ENCODE assay signal across 21 cellular contexts in genomic region chr19:2250765-2251576, GRCh38. TPM values are rescaled to one million over a fixed set of nuclear protein-coding genes. Genes with fewer than 3 reads are reported as not detected.
DNase-seq lines count a peak whose midpoint lies in the region; ATAC-seq and TF ChIP-seq lines count a peak whose summit lies in the region.
"Had no signal": no experiment of that assay in that cellular context is flagged by ENCODE, and none has a peak within 500 bp of the region (broad histone marks: within the 10 kb centered on the region; RNA-seq: fewer than 3 reads in every experiment).

No MANE protein-coding gene starts in this region.

- H3K4me1 Mint-ChIP-seq in activated naive CD8-positive, alpha-beta T cell treated with anti-CD3 and anti-CD28 coated beads, Interleukin-2, amount 10 ng/mL, durations not matched to agents 7 days and 5 days: peaks cover 1% of the 10 kb centered on the region
- peaks cover 2% of the 10 kb centered on the region for H3K4me1 Mint-ChIP-seq in activated naive CD8-positive, alpha-beta T cell treated with anti-CD3 and anti-CD28 coated beads for 36 hours
- peaks cover 2% of the 10 kb centered on the region for H3K4me1 Mint-ChIP-seq in T-helper 17 cell
- H3K4me1 Mint-ChIP-seq in stimulated activated naive CD8-positive, alpha-beta T cell treated with anti-CD3 and anti-CD28 coated beads, Interleukin-15, amount 100 ng/mL, for 72 hours: peaks cover 40% of the 10 kb centered on the region

- peak; percentile 65 for DNase-seq in activated naive CD8-positive, alpha-beta T cell treated with anti-CD3 and anti-CD28 coated beads, Interleukin-2, amount 10 ng/mL, durations not matched to agents 7 days and 5 days
- no peak for DNase-seq in activated naive CD8-positive, alpha-beta T cell treated with anti-CD3 and anti-CD28 coated beads for 36 hours
- DNase-seq in T-helper 17 cell (no peak), iPS-NIHi11 (ENCODE audit: low spot score) (peak; percentile 56), dorsolateral prefrontal cortex (no peak)
- peak in 1 of 2 donors; percentile 55 for DNase-seq in stimulated activated naive CD8-positive, alpha-beta T cell treated with anti-CD3 and anti-CD28 coated beads, Interleukin-15, amount 100 ng/mL, for 72 hours
- no peak for DNase-seq in central memory CD4-positive, alpha-beta T cell
- DNase-seq in NK-92 treated with Interleukin-12 subunit alpha and Interleukin-12 subunit beta, amount 100 ng/mL, for 24 hours (lab: John Stamatoyannopoulos, UW): no peak
- DNase-seq: caudate nucleus; glutamatergic neuron; kidney glomerular epithelial cell; MG63; naive B cell; NCI-H2081; NCI-H774; RPMI8226; stimulated activated CD4-positive, alpha-beta T cell treated with anti-CD3 and anti-CD28 coated beads, Interleukin-2, amount 100 ng/mL, for 24 hours; stimulated activated CD8-positive, alpha-beta memory T cell treated with anti-CD3 and anti-CD28 coated beads, Interleukin-4, amount 100 ng/mL, for 48 hours; T-helper 1 cell had no signal

- no peak overlapping the region for H3K27ac ChIP-seq in dorsolateral prefrontal cortex
- H3K27ac ChIP-seq: epithelial cell of prostate had no signal

- H3K9me3 Mint-ChIP-seq in activated naive CD8-positive, alpha-beta T cell treated with anti-CD3 and anti-CD28 coated beads, Interleukin-2, amount 10 ng/mL, durations not matched to agents 7 days and 5 days: no peaks in the 10 kb centered on the region
- no peaks in the 10 kb centered on the region for H3K9me3 Mint-ChIP-seq in activated naive CD8-positive, alpha-beta T cell treated with anti-CD3 and anti-CD28 coated beads for 36 hours
- H3K9me3 Mint-ChIP-seq in stimulated activated naive CD8-positive, alpha-beta T cell treated with anti-CD3 and anti-CD28 coated beads, Interleukin-15, amount 100 ng/mL, for 72 hours: no peaks in the 10 kb centered on the region
- H3K9me3 Mint-ChIP-seq: naive B cell, type B pancreatic cell had no signal

- H3K4me3 Mint-ChIP-seq in activated naive CD8-positive, alpha-beta T cell treated with anti-CD3 and anti-CD28 coated beads, Interleukin-2, amount 10 ng/mL, durations not matched to agents 7 days and 5 days: no peak overlapping the region
- no peak overlapping the region for H3K4me3 Mint-ChIP-seq in activated naive CD8-positive, alpha-beta T cell treated with anti-CD3 and anti-CD28 coated beads for 36 hours
- H3K4me3 Mint-ChIP-seq in T-helper 17 cell: no peak overlapping the region
- H3K4me3 Mint-ChIP-seq in stimulated activated naive CD8-positive, alpha-beta T cell treated with anti-CD3 and anti-CD28 coated beads, Interleukin-15, amount 100 ng/mL, for 72 hours: peak overlapping the region in 1 of 2 donors; percentile 72
- H3K4me3 Mint-ChIP-seq: type B pancreatic cell had no signal

- H3K36me3 Mint-ChIP-seq in activated naive CD8-positive, alpha-beta T cell treated with anti-CD3 and anti-CD28 coated beads, Interleukin-2, amount 10 ng/mL, durations not matched to agents 7 days and 5 days: peaks cover under 1% of the 10 kb centered on the region
- peaks cover under 1% of the 10 kb centered on the region for H3K36me3 Mint-ChIP-seq in activated naive CD8-positive, alpha-beta T cell treated with anti-CD3 and anti-CD28 coated beads for 36 hours
- H3K36me3 Mint-ChIP-seq in T-helper 17 cell (ENCODE audit: low read depth): peaks cover 2% of the 10 kb centered on the region
- H3K36me3 Mint-ChIP-seq: type B pancreatic cell had no signal

- no peaks in the 10 kb centered on the region for H3K9me3 ChIP-seq in T-helper 17 cell (ENCODE audit: control insufficient read depth, low read length, poor library complexity, severe bottlenecking)
- H3K9me3 ChIP-seq: MG63 had no signal

- no peak overlapping the region for H3K27ac Mint-ChIP-seq in activated naive CD8-positive, alpha-beta T cell treated with anti-CD3 and anti-CD28 coated beads, Interleukin-2, amount 10 ng/mL, durations not matched to agents 7 days and 5 days
- no peak overlapping the region for H3K27ac Mint-ChIP-seq in activated naive CD8-positive, alpha-beta T cell treated with anti-CD3 and anti-CD28 coated beads for 36 hours
- no peak overlapping the region for H3K27ac Mint-ChIP-seq in T-helper 17 cell
- no peak overlapping the region for H3K27ac Mint-ChIP-seq in stimulated activated naive CD8-positive, alpha-beta T cell treated with anti-CD3 and anti-CD28 coated beads, Interleukin-15, amount 100 ng/mL, for 72 hours
- H3K27ac Mint-ChIP-seq: naive B cell, type B pancreatic cell had no signal

- intact Hi-C loops in dorsolateral prefrontal cortex (cut with DNase I): no loop called here

- H3K27me3 ChIP-seq in dorsolateral prefrontal cortex: peaks cover 0 to 49% (median 36%) of the 10 kb centered on the region in 45 donors
- H3K27me3 ChIP-seq: MG63 had no signal

- H3K27me3 Mint-ChIP-seq in activated naive CD8-positive, alpha-beta T cell treated with anti-CD3 and anti-CD28 coated beads, Interleukin-2, amount 10 ng/mL, durations not matched to agents 7 days and 5 days: peaks cover 22% of the 10 kb centered on the region
- peaks cover 13% of the 10 kb centered on the region for H3K27me3 Mint-ChIP-seq in activated naive CD8-positive, alpha-beta T cell treated with anti-CD3 and anti-CD28 coated beads for 36 hours
- no peaks in the 10 kb centered on the region for H3K27me3 Mint-ChIP-seq in T-helper 17 cell
- peaks cover 28% of the 10 kb centered on the region for H3K27me3 Mint-ChIP-seq in stimulated activated naive CD8-positive, alpha-beta T cell treated with anti-CD3 and anti-CD28 coated beads, Interleukin-15, amount 100 ng/mL, for 72 hours

- ATAC-seq in activated naive CD8-positive, alpha-beta T cell treated with anti-CD3 and anti-CD28 coated beads, Interleukin-2, amount 10 ng/mL, durations not matched to agents 7 days and 5 days (ENCODE audit: low read depth): no peak
- peak; percentile 22 for ATAC-seq in T-helper 17 cell
- ATAC-seq in stimulated activated naive CD8-positive, alpha-beta T cell treated with anti-CD3 and anti-CD28 coated beads, Interleukin-15, amount 100 ng/mL, for 72 hours: peak; percentile 4

- POLR2A ChIA-PET in activated naive CD8-positive, alpha-beta T cell treated with anti-CD3 and anti-CD28 coated beads, Interleukin-2, amount 10 ng/mL, durations not matched to agents 7 days and 5 days (lab: Charles Lee): interaction anchor here (0.9 to 5.4 kb wide), 6 partner anchors 8 to 20 kb away, joined by 3 to 31 read pairs (median 6); no protein-coding TSS in a partner anchor

- peak overlapping the region in 12 of 59 donors; percentile 3 to 33 (median 19) for H3K4me3 ChIP-seq in dorsolateral prefrontal cortex
- H3K4me3 ChIP-seq: MG63 had no signal

- no peak for TF ChIP-seq CTCF in dorsolateral prefrontal cortex (IDR thresholded peaks at IDR 0.05 in 54 of 56, conservative IDR thresholded peaks at IDR 0.05 in 2 of 56; ENCODE audit: low read depth in 1 of 56, partially characterized antibody in 56 of 56)

RNA-seq across cellular contexts. Expression of gene AMH, which starts 1.8 kb away (rescaled TPM):
- 10 to 100 TPM in 1 of 2 experiments, 1 to 10 TPM in 1; 9.7 to 10.4 TPM for total RNA-seq in activated naive CD8-positive, alpha-beta T cell treated with anti-CD3 and anti-CD28 coated beads, Interleukin-2, amount 10 ng/mL, durations not matched to agents 7 days and 5 days
- 1 to 10 TPM; 7.4 to 10.0 TPM for total RNA-seq in activated naive CD8-positive, alpha-beta T cell treated with anti-CD3 and anti-CD28 coated beads for 36 hours
- total RNA-seq in T-helper 17 cell (1 to 10 TPM in 1 of 2 donors, under 1 TPM in 1; 0.50 to 2.7 TPM), dorsolateral prefrontal cortex (10 to 100 TPM in 40 of 120 experiments, 1 to 10 TPM in 79, not detected in 1; 2.5 to 24.6 (median 7.6) TPM)

RNA-seq across cellular contexts. Expression of gene JSRP1, which starts 5.2 kb away (rescaled TPM):
- total RNA-seq in activated naive CD8-positive, alpha-beta T cell treated with anti-CD3 and anti-CD28 coated beads, Interleukin-2, amount 10 ng/mL, durations not matched to agents 7 days and 5 days: 1 to 10 TPM; 1.1 to 1.4 TPM
- total RNA-seq in activated naive CD8-positive, alpha-beta T cell treated with anti-CD3 and anti-CD28 coated beads for 36 hours: under 1 TPM; 0.45 to 0.50 TPM
- 1 to 10 TPM in 1 of 2 donors, under 1 TPM in 1; 0.55 to 1.0 TPM for total RNA-seq in T-helper 17 cell
- total RNA-seq in dorsolateral prefrontal cortex: 1 to 10 TPM in 34 of 120 experiments, under 1 TPM in 34, not detected in 52; 0.43 to 2.3 (median 1.0) TPM

RNA-seq across cellular contexts. Expression of gene SF3A2, which starts 14.3 kb away (rescaled TPM):
- 100 to 1,000 TPM; 171 TPM for total RNA-seq in activated naive CD8-positive, alpha-beta T cell treated with anti-CD3 and anti-CD28 coated beads, Interleukin-2, amount 10 ng/mL, durations not matched to agents 7 days and 5 days
- total RNA-seq in activated naive CD8-positive, alpha-beta T cell treated with anti-CD3 and anti-CD28 coated beads for 36 hours: 100 to 1,000 TPM; 160 to 162 TPM
- total RNA-seq in T-helper 17 cell (100 to 1,000 TPM; 119 to 135 TPM), dorsolateral prefrontal cortex (10 to 100 TPM; 27.0 to 68.4 (median 48.2) TPM)

RNA-seq across cellular contexts. Expression of gene PLEKHJ1, which starts 14.8 kb away (rescaled TPM):
- 10 to 100 TPM; 69.8 to 71.3 TPM for total RNA-seq in activated naive CD8-positive, alpha-beta T cell treated with anti-CD3 and anti-CD28 coated beads, Interleukin-2, amount 10 ng/mL, durations not matched to agents 7 days and 5 days
- 10 to 100 TPM; 82.7 to 84.6 TPM for total RNA-seq in activated naive CD8-positive, alpha-beta T cell treated with anti-CD3 and anti-CD28 coated beads for 36 hours
- 10 to 100 TPM; 38.6 to 40.2 TPM for total RNA-seq in T-helper 17 cell
- total RNA-seq in dorsolateral prefrontal cortex: 10 to 100 TPM; 32.8 to 66.7 (median 46.1) TPM

RNA-seq across cellular contexts. Expression of gene PEAK3, which starts 31.0 kb away (rescaled TPM):
- total RNA-seq in activated naive CD8-positive, alpha-beta T cell treated with anti-CD3 and anti-CD28 coated beads, Interleukin-2, amount 10 ng/mL, durations not matched to agents 7 days and 5 days: under 1 TPM in 1 of 2 experiments, not detected in 1; 0.14 TPM
- not detected for total RNA-seq in activated naive CD8-positive, alpha-beta T cell treated with anti-CD3 and anti-CD28 coated beads for 36 hours
- total RNA-seq in T-helper 17 cell: not detected
- total RNA-seq in dorsolateral prefrontal cortex: 1 to 10 TPM in 12 of 120 experiments, under 1 TPM in 101, not detected in 7; 0.16 to 1.5 (median 0.55) TPM

Comparison
In these comparisons a context has a peak if more than half of its experiments do, and no peak if none do; other contexts are left out.
1. DNase-seq: peak in activated naive CD8-positive, alpha-beta T cell treated with anti-CD3 and anti-CD28 coated beads, Interleukin-2, amount 10 ng/mL, durations not matched to agents 7 days and 5 days (single experiment) and iPS-NIHi11 (single experiment); none in activated naive CD8-positive, alpha-beta T cell treated with anti-CD3 and anti-CD28 coated beads for 36 hours (single experiment), T-helper 17 cell (0 of 3), central memory CD4-positive, alpha-beta T cell (single experiment), dorsolateral prefrontal cortex (0 of 10) and NK-92 treated with Interleukin-12 subunit alpha and Interleukin-12 subunit beta, amount 100 ng/mL, for 24 hours (single experiment).